In the genomic region with DNA sequence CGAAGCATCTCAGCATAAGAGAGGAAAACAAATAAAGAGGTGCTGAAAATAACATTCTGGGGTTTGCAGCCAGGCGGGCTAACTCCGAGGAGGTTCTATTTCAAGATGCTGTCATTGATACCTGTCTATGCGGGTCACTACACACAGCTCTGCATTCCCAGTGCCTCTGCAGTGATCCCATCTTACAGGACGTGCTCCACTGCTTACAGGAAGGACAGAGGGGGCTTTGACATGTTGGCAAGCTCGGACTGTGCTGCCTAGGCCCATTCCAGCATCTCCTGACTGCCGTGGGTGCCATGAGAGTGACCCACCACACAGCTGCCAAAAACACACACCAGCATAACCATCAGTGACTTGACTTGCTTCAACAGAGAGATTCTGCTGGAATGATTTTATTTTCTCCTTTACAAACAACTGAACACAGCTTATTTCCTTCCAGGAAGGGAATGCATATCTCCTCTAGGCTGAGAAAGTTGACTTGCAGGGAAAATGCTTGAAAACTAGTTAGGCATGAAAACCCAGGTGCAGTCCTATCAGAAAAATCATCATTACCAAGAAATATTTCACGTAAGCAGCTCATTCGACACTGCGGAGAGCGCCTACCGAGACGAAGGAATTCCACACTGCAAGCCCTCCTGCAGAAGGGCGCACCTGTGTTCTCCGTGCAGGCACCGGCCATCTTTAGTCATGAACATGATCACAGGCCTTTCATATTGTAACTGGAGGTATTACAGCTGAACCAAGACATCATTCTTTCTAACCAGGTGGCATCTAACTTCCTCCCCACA, we compare ENCODE assay signal across 26 cellular contexts.
"Had no signal": no experiment of that assay in that cellular context is flagged by ENCODE, and none has a peak within 500 bp of the region (broad histone marks: within the 10 kb centered on the region; RNA-seq: fewer than 3 reads in every experiment).

No MANE protein-coding gene starts in this region.

- H3K27me3 ChIP-seq: gastrocnemius medialis, right lobe of liver, suprapubic skin, transverse colon had no signal

- H3K27ac Mint-ChIP-seq: dendritic cell treated with granulocyte-macrophage colony-stimulating factor and Interleukin-4, amounts not matched to agents 40 ng/mL and 50 ng/mL, for 4 days; endodermal cell; natural killer cell treated with Interleukin-12 subunit alpha and Interleukin-12 subunit beta and Interleukin-15 and Interleukin-18, amount 100 ng/mL, for 72 hours had no signal

- H3K4me1 ChIP-seq: prostate gland, right lobe of liver, suprapubic skin, transverse colon had no signal

- H3K4me3 Mint-ChIP-seq: dendritic cell treated with granulocyte-macrophage colony-stimulating factor and Interleukin-4, amounts not matched to agents 40 ng/mL and 50 ng/mL, for 4 days; endodermal cell; natural killer cell treated with Interleukin-12 subunit alpha and Interleukin-12 subunit beta and Interleukin-15 and Interleukin-18, amount 100 ng/mL, for 72 hours; stimulated activated naive CD8-positive, alpha-beta T cell treated with anti-CD3 and anti-CD28 coated beads, Interleukin-15, amount 100 ng/mL, for 72 hours had no signal

- H3K9me3 Mint-ChIP-seq: dendritic cell treated with granulocyte-macrophage colony-stimulating factor and Interleukin-4, amounts not matched to agents 40 ng/mL and 50 ng/mL, for 4 days; natural killer cell treated with Interleukin-12 subunit alpha and Interleukin-12 subunit beta and Interleukin-15 and Interleukin-18, amount 100 ng/mL, for 72 hours had no signal

- H3K9me3 ChIP-seq: gastrocnemius medialis, lower lobe of right lung, prostate gland, right lobe of liver, suprapubic skin, transverse colon had no signal

- DNase-seq: central memory CD4-positive, alpha-beta T cell; effector CD8-positive, alpha-beta T cell; endodermal cell; foreskin fibroblast; gastrocnemius medialis; head of caudate nucleus; kidney; left colon; left ventricle myocardium superior; lower lobe of right lung; occipital lobe; retina; right lobe of liver; small intestine; stimulated activated CD4-positive, alpha-beta T cell treated with anti-CD3 and anti-CD28 coated beads, Interleukin-15, amount 100 ng/mL, for 24 hours; stimulated activated CD4-positive, alpha-beta T cell treated with anti-CD3 and anti-CD28 coated beads, Interleukin-4, amount 100 ng/mL, for 1 hour; stimulated activated CD8-positive, alpha-beta memory T cell treated with anti-CD3 and anti-CD28 coated beads, Interleukin-4, amount 100 ng/mL, for 48 hours; stimulated activated naive CD4-positive, alpha-beta T cell; stimulated activated naive CD8-positive, alpha-beta T cell treated with anti-CD3 and anti-CD28 coated beads, Interleukin-15, amount 100 ng/mL, for 72 hours; transverse colon had no signal

- H3K4me1 Mint-ChIP-seq: endodermal cell; stimulated activated naive CD8-positive, alpha-beta T cell treated with anti-CD3 and anti-CD28 coated beads, Interleukin-15, amount 100 ng/mL, for 72 hours had no signal

- H3K4me3 ChIP-seq: gastrocnemius medialis, lower lobe of right lung, prostate gland, right lobe of liver, suprapubic skin, transverse colon had no signal

- ATAC-seq: esophagus mucosa; left colon; left ventricle myocardium superior; lower lobe of right lung; natural killer cell treated with Interleukin-12 subunit alpha and Interleukin-12 subunit beta and Interleukin-15 and Interleukin-18, amount 100 ng/mL, for 72 hours; right lobe of liver; stimulated activated naive CD8-positive, alpha-beta T cell treated with anti-CD3 and anti-CD28 coated beads, Interleukin-15, amount 100 ng/mL, for 72 hours had no signal

- H3K27me3 Mint-ChIP-seq: dendritic cell treated with granulocyte-macrophage colony-stimulating factor and Interleukin-4, amounts not matched to agents 40 ng/mL and 50 ng/mL, for 4 days; stimulated activated naive CD8-positive, alpha-beta T cell treated with anti-CD3 and anti-CD28 coated beads, Interleukin-15, amount 100 ng/mL, for 72 hours had no signal

- H3K36me3 ChIP-seq: gastrocnemius medialis, prostate gland, right lobe of liver, transverse colon had no signal

- H3K27ac ChIP-seq: epithelial cell of prostate, gastrocnemius medialis, lower lobe of right lung, prostate gland, right lobe of liver, suprapubic skin, transverse colon had no signal

- H3K36me3 Mint-ChIP-seq: natural killer cell treated with Interleukin-12 subunit alpha and Interleukin-12 subunit beta and Interleukin-15 and Interleukin-18, amount 100 ng/mL, for 72 hours had no signal
